In the genomic region with DNA sequence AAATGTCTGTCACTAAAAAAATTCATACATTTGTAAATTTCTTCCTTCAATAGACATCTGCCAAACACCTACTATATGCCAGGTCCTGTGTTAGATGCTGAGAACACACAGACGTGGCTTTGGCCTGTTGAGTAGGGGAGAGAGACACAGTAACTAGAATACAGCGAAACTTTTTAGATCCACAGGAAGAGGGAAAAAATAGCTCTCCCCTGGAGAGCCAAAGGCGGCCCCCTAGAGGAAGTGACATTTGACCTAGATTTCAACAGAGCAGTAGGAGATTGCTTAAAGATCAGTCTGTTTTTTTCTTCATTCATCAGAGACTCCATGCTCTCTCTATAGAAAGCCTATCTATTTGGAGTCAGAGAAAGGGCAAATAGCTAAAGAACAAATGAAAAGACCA, we compare ENCODE assay signal across 11 cellular contexts. TPM values are rescaled to one million over a fixed set of nuclear protein-coding genes. Genes with fewer than 3 reads are reported as not detected.
A peak's percentile ranks its signal among the peaks of the same experiment; 100 is the strongest.
DNase-seq lines count a peak whose midpoint lies in the region; ATAC-seq and TF ChIP-seq lines count a peak whose summit lies in the region.
"Had no signal": no experiment of that assay in that cellular context is flagged by ENCODE, and none has a peak within 500 bp of the region (broad histone marks: within the 10 kb centered on the region; RNA-seq: fewer than 3 reads in every experiment).

No MANE protein-coding gene starts in this region.

- H4K20me1 ChIP-seq in SU-DHL-6 (ENCODE audit: low read depth, low read length), result peaks cover 59% of the 10 kb centered on the region

- ATAC-seq in Right ventricle myocardium superior (ENCODE audit: poor library complexity) (peak; percentile 60), HG03565 (IDR thresholded peaks at IDR 0.05; ENCODE audit: unreplicated experiment) (no peak)
- ATAC-seq: mucosa of descending colon had no signal

- H3K36me3 ChIP-seq in SU-DHL-6 (ENCODE audit: low read length), result peaks cover 13% of the 10 kb centered on the region
- H3K36me3 ChIP-seq in thymus (ENCODE audit: control insufficient read depth, insufficient read depth), result peaks cover 11% of the 10 kb centered on the region
- no peaks in the 10 kb centered on the region for H3K36me3 ChIP-seq in uterus

- H3F3A ChIP-seq in SU-DHL-6 (ENCODE audit: insufficient read depth), result peaks cover 99% of the 10 kb centered on the region

- peaks cover 99% of the 10 kb centered on the region for H3K79me2 ChIP-seq in SU-DHL-6 (ENCODE audit: insufficient read depth, low read length)

- peak overlapping the region; percentile 98 for H3K4me2 ChIP-seq in SU-DHL-6 (ENCODE audit: low read depth, low read length, poor library complexity, severe bottlenecking)

- no peaks in the 10 kb centered on the region for H3K27me3 ChIP-seq in SU-DHL-6 (ENCODE audit: low read length)
- no peaks in the 10 kb centered on the region for H3K27me3 ChIP-seq in thymus (ENCODE audit: control insufficient read depth, insufficient read depth)
- H3K27me3 ChIP-seq in uterus, result no peaks in the 10 kb centered on the region

- H2AFZ ChIP-seq in SU-DHL-6 (ENCODE audit: low read depth, low read length, severe bottlenecking), result no peak overlapping the region

- TF ChIP-seq CTCF in SU-DHL-6 (IDR thresholded peaks at IDR 0.05; ENCODE audit: insufficient read depth, low read length, poor library complexity, severe bottlenecking) (no peak), uterus (IDR thresholded peaks at IDR 0.05) (no peak)

- peak overlapping the region; percentile 99 for H3K27ac ChIP-seq in SU-DHL-6 (ENCODE audit: low read depth, low read length)
- peak overlapping the region; percentile 82 for H3K27ac ChIP-seq in thymus (ENCODE audit: low read depth)
- no peak overlapping the region for H3K27ac ChIP-seq in uterus

- 2% methylated on average over 3 of the region's 3 CpGs for WGBS in thymus

- H3K9me2 ChIP-seq in SU-DHL-6 (replicated peaks; ENCODE audit: insufficient read depth, low read length), result no peaks in the 10 kb centered on the region

- H3K4me3 ChIP-seq in SU-DHL-6 (ENCODE audit: insufficient read depth, low read length, poor library complexity, severe bottlenecking) (peak overlapping the region; percentile 29), thymus (ENCODE audit: low read length) (peak overlapping the region; percentile 11), uterus (no peak overlapping the region)
- H3K4me3 ChIP-seq: mucosa of descending colon had no signal

- H3K4me1 ChIP-seq in thymus (ENCODE audit: control insufficient read depth, insufficient read depth, low read length) (peaks cover 68% of the 10 kb centered on the region), uterus (no peaks in the 10 kb centered on the region)

- H3K9ac ChIP-seq in SU-DHL-6 (ENCODE audit: low read length), result peak overlapping the region; percentile 90

- DNase-seq in Right ventricle myocardium superior (no peak), cardiac septum (ENCODE audit: low spot score) (no peak), globus pallidus (ENCODE audit: low spot score) (peak; percentile 35), uterus (no peak), posterior vena cava (ENCODE audit: low spot score) (no peak)
- DNase-seq: activated CD4-positive, alpha-beta T cell treated with anti-CD3 and anti-CD28 coated beads, Interleukin-2, amount 50 U/mL, for 48 hours; mucosa of descending colon; NCI-H524 treated with DMSO at 0.1 percent for 48 hours had no signal

- H3K9me3 ChIP-seq in SU-DHL-6 (ENCODE audit: insufficient read depth, low read length) (no peaks in the 10 kb centered on the region), thymus (ENCODE audit: control insufficient read depth) (no peaks in the 10 kb centered on the region), uterus (no peaks in the 10 kb centered on the region)
- H3K9me3 ChIP-seq: mucosa of descending colon had no signal

- no peak for TF ChIP-seq POLR2A in uterus (IDR thresholded peaks at IDR 0.05)

- intact Hi-C loops in Right ventricle myocardium superior (cut with DNase I), result no loop called here
- intact Hi-C loops in cardiac septum (cut with DNase I), result no loop called here
- intact Hi-C loops in uterus (cut with DNase I; ENCODE audit: low total_unique reads), result no loop called here
- intact Hi-C loops in posterior vena cava (cut with DNase I), result no loop called here

RNA-seq across cellular contexts. Expression of a gene that starts 11.3 kb away (rescaled TPM):
- 20.5 TPM for total RNA-seq in Right ventricle myocardium superior
- 13.2 TPM for total RNA-seq in cardiac septum
- 181 TPM for polyA plus RNA-seq in thymus
- total RNA-seq in uterus, result 10 to 100 TPM; 17.3 to 34.8 (median 24.7) TPM
- 10 to 100 TPM; 72.8 to 73.8 TPM for total RNA-seq in posterior vena cava

RNA-seq across cellular contexts. Expression of a gene that starts 41.0 kb away (rescaled TPM):
- total RNA-seq in Right ventricle myocardium superior (not detected), cardiac septum (not detected), uterus (1 to 10 TPM in 1 of 4 donors, not detected in 3; 1.2 TPM), posterior vena cava (under 1 TPM in 1 of 2 donors, not detected in 1; 0.42 TPM)
- 0.46 TPM for polyA plus RNA-seq in thymus
- total RNA-seq: mucosa of descending colon had no signal

Comparison
In these comparisons a context has a peak if more than half of its experiments do, and no peak if none do; other contexts are left out.
1. H3K27ac ChIP-seq: peak in SU-DHL-6 (single experiment) and thymus (single experiment); none in uterus (0 of 2).
2. H3K4me3 ChIP-seq: peak in SU-DHL-6 (single experiment) and thymus (single experiment); none in uterus (0 of 2).